In the genomic region with DNA sequence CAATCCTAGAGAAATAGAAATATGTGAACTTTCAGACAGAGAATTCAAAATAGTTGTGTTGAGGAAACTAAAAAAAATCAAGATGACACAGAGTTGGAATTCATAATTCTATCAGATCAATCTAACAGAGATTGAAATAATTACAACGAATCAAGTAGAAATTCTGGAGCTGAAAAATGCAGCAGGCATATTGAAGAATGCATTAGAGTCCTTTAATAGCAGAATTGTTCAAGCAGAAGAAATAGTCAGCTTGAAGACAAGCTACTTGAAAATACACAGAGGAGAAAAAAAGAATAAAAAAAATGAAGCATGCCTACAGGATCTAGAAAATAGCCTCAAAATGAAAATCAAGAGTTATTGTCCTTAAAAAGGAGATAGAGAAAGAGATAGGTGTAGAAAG, we compare ENCODE assay signal across 8 cellular contexts.
"Had no signal": no experiment of that assay in that cellular context is flagged by ENCODE, and none has a peak within 500 bp of the region (broad histone marks: within the 10 kb centered on the region; RNA-seq: fewer than 3 reads in every experiment).

No MANE protein-coding gene starts in this region.

- FAIRE-seq: G401.6, GM12878, GM12891, GM12892, GM18507, GM19239 had no signal

- DNase-seq: GDM1, GF-D8 had no signal

- H3K4me3 ChIP-seq: GM12878 had no signal

- ATAC-seq: GM12878 had no signal
